In genomic region chr7:57210212-57210611, GRCh38 we compare ENCODE assay signal across 30 cellular contexts.
"Had no signal": no experiment of that assay in that cellular context is flagged by ENCODE, and none has a peak within 500 bp of the region (broad histone marks: within the 10 kb centered on the region; RNA-seq: fewer than 3 reads in every experiment).

No MANE protein-coding gene starts in this region.

- H3K27ac ChIP-seq: adrenal gland, body of pancreas, colonic mucosa, dorsolateral prefrontal cortex, epithelial cell of prostate, esophagus squamous epithelium, gastroesophageal sphincter had no signal

- H3K4me3 Mint-ChIP-seq: activated CD4-positive, alpha-beta memory T cell treated with anti-CD3 and anti-CD28 coated beads for 36 hours; activated CD8-positive, alpha-beta memory T cell treated with anti-CD3 and anti-CD28 coated beads, Interleukin-2, amount 10 ng/mL, durations not matched to agents 7 days and 5 days; activated CD8-positive, alpha-beta T cell treated with anti-CD3 and anti-CD28 coated beads, Interleukin-2, amount 10 ng/mL, durations not matched to agents 7 days and 5 days; activated naive CD4-positive, alpha-beta T cell treated with anti-CD3 and anti-CD28 coated beads for 36 hours; activated naive CD4-positive, alpha-beta T cell treated with anti-CD3 and anti-CD28 coated beads, Interleukin-2, amount 50 U/mL, for 24 hours; activated naive CD8-positive, alpha-beta T cell treated with anti-CD3 and anti-CD28 coated beads for 36 hours; activated naive CD8-positive, alpha-beta T cell treated with anti-CD3 and anti-CD28 coated beads, Interleukin-2, amount 50 U/mL, for 24 hours; activated T-helper 1 cell treated with anti-CD3 and anti-CD28 coated beads, Interleukin-12 subunit alpha, Interleukin-12 subunit beta, Interleukin-2, Interleukin-4 antibody, amounts not matched to agents 30 ng/mL and 10 ng/mL and 1 ng/mL, durations not matched to agents 14 hours and 24 hours and 36 hours; dendritic cell treated with granulocyte-macrophage colony-stimulating factor and Interleukin-4, amounts not matched to agents 40 ng/mL and 50 ng/mL, for 4 days; effector memory CD8-positive, alpha-beta T cell had no signal

- H3K9me3 ChIP-seq: adrenal gland, colonic mucosa had no signal

- FAIRE-seq: endothelial cell of umbilical vein had no signal

- H3K36me3 ChIP-seq: adrenal gland, colonic mucosa, esophagus squamous epithelium, gastroesophageal sphincter had no signal

- DNase-seq: activated CD4-positive, alpha-beta memory T cell treated with anti-CD3 and anti-CD28 coated beads for 36 hours; activated CD4-positive, alpha-beta T cell treated with anti-CD3 and anti-CD28 coated beads for 48 hours; activated CD4-positive, CD25-positive, alpha-beta regulatory T cell; activated CD8-positive, alpha-beta memory T cell treated with anti-CD3 and anti-CD28 coated beads, Interleukin-2, amount 10 ng/mL, durations not matched to agents 7 days and 5 days; activated CD8-positive, alpha-beta memory T cell treated with anti-CD3 and anti-CD28 coated beads, Interleukin-2, amount 50 U/mL, for 4 hours; activated CD8-positive, alpha-beta T cell treated with anti-CD3 and anti-CD28 coated beads, Interleukin-2, amount 10 ng/mL, durations not matched to agents 7 days and 5 days; activated effector memory CD4-positive, alpha-beta T cell treated with anti-CD3 and anti-CD28 coated beads, Interleukin-2, amount 50 U/mL, for 16 hours; activated naive CD4-positive, alpha-beta T cell treated with anti-CD3 and anti-CD28 coated beads for 36 hours; activated naive CD8-positive, alpha-beta T cell treated with anti-CD3 and anti-CD28 coated beads for 36 hours; activated naive CD8-positive, alpha-beta T cell treated with anti-CD3 and anti-CD28 coated beads, Interleukin-2, amount 50 U/mL, for 24 hours; activated T-cell treated with anti-CD3 and anti-CD28 coated beads, Interleukin-2, amount 50 U/mL, for 1 hour; activated T-cell treated with anti-CD3 and anti-CD28 coated beads, Interleukin-2, amount 50 U/mL, for 48 hours; amygdala; body of pancreas; central memory CD4-positive, alpha-beta T cell; cerebellar nuclear complex; colonic mucosa; effector memory CD8-positive, alpha-beta T cell; esophagus squamous epithelium; foreskin melanocyte; T-helper 2 cell had no signal

- H3K4me1 Mint-ChIP-seq: activated CD8-positive, alpha-beta memory T cell treated with anti-CD3 and anti-CD28 coated beads, Interleukin-2, amount 10 ng/mL, durations not matched to agents 7 days and 5 days; activated naive CD4-positive, alpha-beta T cell treated with anti-CD3 and anti-CD28 coated beads, Interleukin-2, amount 50 U/mL, for 24 hours; activated naive CD8-positive, alpha-beta T cell treated with anti-CD3 and anti-CD28 coated beads for 36 hours; activated naive CD8-positive, alpha-beta T cell treated with anti-CD3 and anti-CD28 coated beads, Interleukin-2, amount 50 U/mL, for 24 hours had no signal

- H3K4me1 ChIP-seq: adrenal gland, body of pancreas, colonic mucosa, esophagus squamous epithelium, gastroesophageal sphincter had no signal

- H3K36me3 Mint-ChIP-seq: activated CD4-positive, alpha-beta memory T cell treated with anti-CD3 and anti-CD28 coated beads for 36 hours; activated CD8-positive, alpha-beta memory T cell treated with anti-CD3 and anti-CD28 coated beads, Interleukin-2, amount 10 ng/mL, durations not matched to agents 7 days and 5 days had no signal

- H3K27me3 Mint-ChIP-seq: activated CD4-positive, alpha-beta memory T cell treated with anti-CD3 and anti-CD28 coated beads for 36 hours; activated CD8-positive, alpha-beta memory T cell treated with anti-CD3 and anti-CD28 coated beads, Interleukin-2, amount 10 ng/mL, durations not matched to agents 7 days and 5 days; activated naive CD8-positive, alpha-beta T cell treated with anti-CD3 and anti-CD28 coated beads for 36 hours; activated naive CD8-positive, alpha-beta T cell treated with anti-CD3 and anti-CD28 coated beads, Interleukin-2, amount 50 U/mL, for 24 hours; dendritic cell treated with granulocyte-macrophage colony-stimulating factor and Interleukin-4, amounts not matched to agents 40 ng/mL and 50 ng/mL, for 4 days; effector memory CD8-positive, alpha-beta T cell had no signal

- H3K27me3 ChIP-seq: adrenal gland, body of pancreas, colonic mucosa, esophagus squamous epithelium, gastroesophageal sphincter had no signal

- ATAC-seq: activated CD8-positive, alpha-beta memory T cell treated with anti-CD3 and anti-CD28 coated beads, Interleukin-2, amount 10 ng/mL, durations not matched to agents 7 days and 5 days; activated CD8-positive, alpha-beta T cell treated with anti-CD3 and anti-CD28 coated beads, Interleukin-2, amount 10 ng/mL, durations not matched to agents 7 days and 5 days; activated naive CD8-positive, alpha-beta T cell treated with anti-CD3 and anti-CD28 coated beads, Interleukin-2, amount 50 U/mL, for 24 hours; body of pancreas; effector memory CD8-positive, alpha-beta T cell; gastroesophageal sphincter had no signal

- H3K27ac Mint-ChIP-seq: activated CD4-positive, alpha-beta memory T cell treated with anti-CD3 and anti-CD28 coated beads for 36 hours; activated CD8-positive, alpha-beta memory T cell treated with anti-CD3 and anti-CD28 coated beads, Interleukin-2, amount 10 ng/mL, durations not matched to agents 7 days and 5 days; activated CD8-positive, alpha-beta T cell treated with anti-CD3 and anti-CD28 coated beads, Interleukin-2, amount 10 ng/mL, durations not matched to agents 7 days and 5 days; activated naive CD4-positive, alpha-beta T cell treated with anti-CD3 and anti-CD28 coated beads for 36 hours; activated naive CD4-positive, alpha-beta T cell treated with anti-CD3 and anti-CD28 coated beads, Interleukin-2, amount 50 U/mL, for 24 hours; activated naive CD8-positive, alpha-beta T cell treated with anti-CD3 and anti-CD28 coated beads for 36 hours; activated naive CD8-positive, alpha-beta T cell treated with anti-CD3 and anti-CD28 coated beads, Interleukin-2, amount 50 U/mL, for 24 hours; activated T-helper 1 cell treated with anti-CD3 and anti-CD28 coated beads, Interleukin-12 subunit alpha, Interleukin-12 subunit beta, Interleukin-2, Interleukin-4 antibody, amounts not matched to agents 30 ng/mL and 10 ng/mL and 1 ng/mL, durations not matched to agents 14 hours and 24 hours and 36 hours; activated T-helper 2 cell treated with anti-CD3 and anti-CD28 coated beads, Interferon-gamma antibody, Interleukin-2, Interleukin-4, amounts not matched to agents 10 μg/mL and 5 μg/mL and 100 μg/mL, durations not matched to agents 14 hours and 24 hours and 36 hours; dendritic cell treated with granulocyte-macrophage colony-stimulating factor and Interleukin-4, amounts not matched to agents 40 ng/mL and 50 ng/mL, for 4 days; effector memory CD8-positive, alpha-beta T cell had no signal

- H3K4me3 ChIP-seq: adrenal gland, body of pancreas, colonic mucosa, dorsolateral prefrontal cortex, esophagus squamous epithelium, gastroesophageal sphincter had no signal
